Comparison of ENCODE assay signal across 20 cellular contexts in the genomic region with DNA sequence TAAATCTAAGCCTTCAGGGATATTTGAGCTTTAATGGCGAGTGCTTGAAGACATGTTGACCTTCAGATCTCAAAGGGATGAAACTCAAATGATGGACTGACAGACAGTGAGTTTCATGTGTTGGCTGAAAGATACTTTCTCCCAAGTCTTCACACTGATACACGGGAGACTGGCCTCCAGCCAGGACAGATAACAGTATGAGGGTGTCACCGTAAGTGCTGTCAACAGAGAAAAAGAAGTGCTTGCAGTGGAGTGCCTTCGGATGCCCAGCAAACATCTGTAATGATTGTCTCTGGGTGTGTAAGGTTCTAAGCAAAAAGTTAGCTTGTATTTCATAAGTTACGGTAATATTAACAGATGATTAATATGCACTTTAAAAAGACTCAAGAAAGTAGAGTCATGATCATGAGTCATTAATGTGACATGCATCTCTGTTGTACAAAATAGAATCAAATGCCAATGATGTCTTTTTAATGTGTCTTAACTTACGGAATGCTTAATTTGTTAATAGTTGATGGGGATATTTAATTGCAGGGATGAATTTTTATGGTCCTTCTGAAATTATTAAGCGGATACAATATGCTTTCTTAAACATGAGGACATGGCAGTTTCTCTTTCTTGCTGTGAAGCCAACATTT.
"Had no signal": no experiment of that assay in that cellular context is flagged by ENCODE, and none has a peak within 500 bp of the region (broad histone marks: within the 10 kb centered on the region; RNA-seq: fewer than 3 reads in every experiment).

No MANE protein-coding gene starts in this region.

- H3K9me3 ChIP-seq: transverse colon, vagina had no signal

- ATAC-seq: activated naive CD8-positive, alpha-beta T cell treated with anti-CD3 and anti-CD28 coated beads, Interleukin-2, amount 50 U/mL, for 24 hours; activated T-cell treated with anti-CD3 and anti-CD28 coated beads, Interleukin-2, amount 50 U/mL, for 4 hours; effector memory CD8-positive, alpha-beta T cell; natural killer cell treated with Interleukin-12 subunit alpha and Interleukin-12 subunit beta and Interleukin-15 and Interleukin-18, amount 100 ng/mL, for 72 hours; SK-N-SH treated with all-trans-retinoic acid at 6 μM for 48 hours; stimulated activated naive CD8-positive, alpha-beta T cell treated with anti-CD3 and anti-CD28 coated beads, Interleukin-15, Interleukin-2, amounts not matched to agents 100 U/mL and 50 U/mL, for 24 hours had no signal

- H3K27ac ChIP-seq: heart right ventricle, transverse colon, vagina had no signal

- H3K4me3 ChIP-seq: heart right ventricle, transverse colon, vagina had no signal

- H3K27me3 ChIP-seq: heart right ventricle, transverse colon, vagina had no signal

- H3K36me3 ChIP-seq: transverse colon, vagina had no signal

- H3K4me1 ChIP-seq: transverse colon had no signal

- DNase-seq: activated CD4-positive, alpha-beta T cell treated with anti-CD3 and anti-CD28 coated beads, Interleukin-2, amount 10 ng/mL, durations not matched to agents 7 days and 5 days; activated CD8-positive, alpha-beta memory T cell treated with anti-CD3 and anti-CD28 coated beads, Interleukin-2, amount 50 U/mL, for 4 hours; activated effector memory CD4-positive, alpha-beta T cell treated with Interleukin-2 at 50 U/mL for 16 hours; activated naive CD4-positive, alpha-beta T cell treated with anti-CD3 and anti-CD28 coated beads, Interleukin-2, amount 10 ng/mL, durations not matched to agents 7 days and 5 days; activated naive CD8-positive, alpha-beta T cell treated with anti-CD3 and anti-CD28 coated beads, Interleukin-2, amount 50 U/mL, for 24 hours; activated T-cell treated with anti-CD3 and anti-CD28 coated beads, Interleukin-2, amount 50 U/mL, for 4 hours; aorta; effector memory CD8-positive, alpha-beta T cell; heart right ventricle; kidney glomerular epithelial cell; mesendoderm; posterior cingulate gyrus; stimulated activated CD4-positive, alpha-beta T cell treated with anti-CD3 and anti-CD28 coated beads, Interleukin-2, amount 100 ng/mL, for 24 hours; stimulated activated naive CD8-positive, alpha-beta T cell treated with anti-CD3 and anti-CD28 coated beads, Interleukin-15, Interleukin-2, amounts not matched to agents 100 U/mL and 50 U/mL, for 24 hours; T-helper 1 cell; T1000; transverse colon had no signal
